Comparison of ENCODE assay signal across 22 cellular contexts in genomic region chr1:67650061-67650460, GRCh38. TPM values are rescaled to one million over a fixed set of nuclear protein-coding genes. Genes with fewer than 3 reads are reported as not detected.
DNase-seq lines count a peak whose midpoint lies in the region; TF ChIP-seq lines count a peak whose summit lies in the region.
"Had no signal": no experiment of that assay in that cellular context is flagged by ENCODE, and none has a peak within 500 bp of the region (broad histone marks: within the 10 kb centered on the region; RNA-seq: fewer than 3 reads in every experiment).

No MANE protein-coding gene starts in this region.

- no peaks in the 10 kb centered on the region for H3K36me3 ChIP-seq in esophagus muscularis mucosa
- H3K36me3 ChIP-seq in neuronal stem cell (replicated peaks in 1 of 2; ENCODE audit: control insufficient read depth in 2 of 2, insufficient read depth in 2 of 2, low read length in 2 of 2), result no peaks in the 10 kb centered on the region

- no peak overlapping the region for H3K4me3 Mint-ChIP-seq in HFFc6
- H3K4me3 Mint-ChIP-seq: CD8-positive, alpha-beta memory T cell; H9; T-helper 1 cell treated with Interleukin-12 subunit alpha and Interleukin-12 subunit beta and Interleukin-4 antibody, amounts not matched to agents 30 μg/mL and 1 μg/mL, for 36 hours had no signal

- intact Hi-C loops in esophagus muscularis mucosa (cut with DNase I), result no loop called here

- no peak overlapping the region for H3K4ac ChIP-seq in neuronal stem cell (ENCODE audit: low read length)

- H3K27me3 Mint-ChIP-seq in HFFc6 (ENCODE audit: insufficient read depth), result no peaks in the 10 kb centered on the region; the same call in 1 of the 2 replicates

- H4K91ac ChIP-seq in neuronal stem cell (ENCODE audit: low read depth, low read length, poor library complexity), result no peak overlapping the region

- no peak overlapping the region for H2BK5ac ChIP-seq in neuronal stem cell (ENCODE audit: low read length)

- H2BK12ac ChIP-seq in neuronal stem cell (ENCODE audit: low read length), result no peak overlapping the region

- no peak overlapping the region for H3K4me3 ChIP-seq in AG10803 (ENCODE audit: low read length)
- H3K4me3 ChIP-seq in esophagus muscularis mucosa, result no peak overlapping the region
- H3K4me3 ChIP-seq in neuronal stem cell (ENCODE audit: low read length in 2 of 2), result no peak overlapping the region

- H3K18ac ChIP-seq in neuronal stem cell (ENCODE audit: low read length), result peak overlapping the region; percentile 51

- TF ChIP-seq POLR2A in esophagus muscularis mucosa (IDR thresholded peaks at IDR 0.05; ENCODE audit: low read depth), result no peak

- H3K4me1 ChIP-seq in esophagus muscularis mucosa (peaks cover 20 to 29% (median 24%) of the 10 kb centered on the region in 4 donors), neuronal stem cell (ENCODE audit: control insufficient read depth in 2 of 2, insufficient read depth in 1 of 2, low read depth in 1 of 2, low read length in 2 of 2) (peaks cover 15 to 22% of the 10 kb centered on the region in 2 donors)

- H3K14ac ChIP-seq in neuronal stem cell (ENCODE audit: low read length), result no peak overlapping the region

- TF ChIP-seq EP300 in esophagus muscularis mucosa (IDR thresholded peaks at IDR 0.05), result no peak

- no peak overlapping the region for H4K8ac ChIP-seq in neuronal stem cell (ENCODE audit: low read depth, low read length)

- H3K9me3 Mint-ChIP-seq in HFFc6, result no peaks in the 10 kb centered on the region
- H3K9me3 Mint-ChIP-seq: CD8-positive, alpha-beta memory T cell; H9; T-helper 1 cell treated with Interleukin-12 subunit alpha and Interleukin-12 subunit beta and Interleukin-4 antibody, amounts not matched to agents 30 μg/mL and 1 μg/mL, for 36 hours had no signal

- H2BK120ac ChIP-seq in neuronal stem cell (ENCODE audit: low read depth, low read length), result no peak overlapping the region

- H3K79me1 ChIP-seq in neuronal stem cell (ENCODE audit: low read depth, low read length), result no peaks in the 10 kb centered on the region

- peak; percentile 26 for DNase-seq in AG10803 (ENCODE audit: low read depth)
- peak; percentile 15 for DNase-seq in NCI-H226
- DNase-seq in esophagus muscularis mucosa (ENCODE audit: extremely low spot score), result peak; percentile 53
- DNase-seq in neuronal stem cell (ENCODE audit: low spot score), result no peak
- no peak for DNase-seq in NCI-H1694 (lab: John Stamatoyannopoulos, UW)
- no peak for DNase-seq in HFFc6
- DNase-seq in NCI-H2029 treated with DMSO at 0.1 percent for 48 hours (lab: John Stamatoyannopoulos, UW), result no peak
- DNase-seq: ACHN; Calu3; CD8-positive, alpha-beta memory T cell; DMS53; GDM1; H9; MV-4-11; NCI-H1105 treated with DMSO at 0.1 percent for 48 hours; NCI-H2081 treated with DMSO at 0.1 percent for 48 hours; NCI-H2227 treated with DMSO at 0.1 percent for 48 hours; NCI-H524 treated with DMSO at 0.1 percent for 48 hours; Right ventricle myocardium superior had no signal

- H3K27ac ChIP-seq in esophagus muscularis mucosa (replicated peaks in 1 of 4) (no peak overlapping the region), neuronal stem cell (replicated peaks; ENCODE audit: low read length) (no peak overlapping the region)
- H3K27ac ChIP-seq: C4-2B, KMS-11 had no signal

- H3K4me2 ChIP-seq in neuronal stem cell (ENCODE audit: insufficient read depth, low read length, poor library complexity, severe bottlenecking), result no peak overlapping the region
- H3K4me2 ChIP-seq: KMS-11 had no signal

- no peaks in the 10 kb centered on the region for H3K27me3 ChIP-seq in esophagus muscularis mucosa
- H3K27me3 ChIP-seq in neuronal stem cell (ENCODE audit: control insufficient read depth in 3 of 3, insufficient read depth in 3 of 3, low read depth in 1 of 3, low read length in 3 of 3), result no peaks in the 10 kb centered on the region

- H2BK15ac ChIP-seq in neuronal stem cell (ENCODE audit: low read length), result no peak overlapping the region

- H3K23ac ChIP-seq in neuronal stem cell (ENCODE audit: low read depth, low read length, poor library complexity), result no peak overlapping the region

- peaks cover 11% of the 10 kb centered on the region for H3K4me1 Mint-ChIP-seq in HFFc6 (ENCODE audit: low read depth)

- no peaks in the 10 kb centered on the region for H3K36me3 Mint-ChIP-seq in HFFc6 (ENCODE audit: low read depth)
- H3K36me3 Mint-ChIP-seq: CD8-positive, alpha-beta memory T cell had no signal

- no peak overlapping the region for H3K27ac Mint-ChIP-seq in HFFc6
- H3K27ac Mint-ChIP-seq: CD8-positive, alpha-beta memory T cell; H9; T-helper 1 cell treated with Interleukin-12 subunit alpha and Interleukin-12 subunit beta and Interleukin-4 antibody, amounts not matched to agents 30 μg/mL and 1 μg/mL, for 36 hours had no signal

- no peaks in the 10 kb centered on the region for H3K9me3 ChIP-seq in esophagus muscularis mucosa
- no peaks in the 10 kb centered on the region for H3K9me3 ChIP-seq in neuronal stem cell (replicated peaks in 1 of 2; ENCODE audit: control insufficient read depth in 2 of 2, insufficient read depth in 1 of 2, low read depth in 1 of 2, low read length in 2 of 2)

- peak overlapping the region; percentile 15 for H3K9ac ChIP-seq in neuronal stem cell (ENCODE audit: low read depth, low read length, poor library complexity)
- H3K9ac ChIP-seq: KMS-11 had no signal

- no peak for TF ChIP-seq CTCF in AG10803 (conservative IDR thresholded peaks at IDR 0.05; ENCODE audit: low read length)
- no peak for TF ChIP-seq CTCF in esophagus muscularis mucosa (IDR thresholded peaks at IDR 0.05)
- TF ChIP-seq CTCF in HFFc6 (IDR thresholded peaks at IDR 0.05), result no peak

- no peak overlapping the region for H2AK5ac ChIP-seq in neuronal stem cell (ENCODE audit: low read depth, low read length)

- H2AFZ ChIP-seq in neuronal stem cell (ENCODE audit: low read length), result no peak overlapping the region

RNA-seq across cellular contexts. Expression of gene GADD45A, which starts 34.9 kb away (rescaled TPM):
- 10 to 100 TPM; 51.1 to 80.8 (median 66.5) TPM for total RNA-seq in esophagus muscularis mucosa
- polyA plus RNA-seq in neuronal stem cell (2013, experiment 1 of 2), result 58.6 TPM
- 59.0 TPM for polyA plus RNA-seq in neuronal stem cell (2013, experiment 2 of 2)
- total RNA-seq in HFFc6 (2021; fragmentation: NEBNext Ultra II Directional; extraction: Animal tissue kit (Norgen Biotek cat#: 25700)), result 10 to 100 TPM; 80.3 to 93.2 (median 83.8) TPM

Comparison
In these comparisons a context has a peak if more than half of its experiments do, and no peak if none do; other contexts are left out.
1. DNase-seq: peak in AG10803 (single experiment), NCI-H226 (single experiment) and esophagus muscularis mucosa (single experiment); none in neuronal stem cell (single experiment), NCI-H1694 (single experiment), HFFc6 (single experiment) and NCI-H2029 treated with DMSO at 0.1 percent for 48 hours (single experiment).